In genomic region chr3:107855710-107856109, GRCh38 we compare ENCODE assay signal across 8 cellular contexts.
DNase-seq lines count a peak whose midpoint lies in the region; ATAC-seq and TF ChIP-seq lines count a peak whose summit lies in the region.

No MANE protein-coding gene starts in this region.

- DNase-seq in GM12864 (ENCODE audit: low read depth) (no peak), SK-N-DZ (ENCODE audit: low spot score) (peak; percentile 28), left colon (no peak), posterior cingulate gyrus (no peak), NCI-H2227 treated with DMSO at 0.1 percent for 48 hours (lab: John Stamatoyannopoulos, UW) (no peak)
- no peak for DNase-seq in stimulated activated CD4-positive, alpha-beta T cell treated with anti-CD3 and anti-CD28 coated beads, Interleukin-15, amount 100 ng/mL, for 24 hours
- no peak for DNase-seq in effector CD4-positive, alpha-beta T cell

- intact Hi-C loops in left colon (cut with DNase I, micrococcal nuclease): no loop called here
- intact Hi-C loops in posterior cingulate gyrus (cut with DNase I): no loop called here

- peak; percentile 78 for ATAC-seq in HG03354 (IDR thresholded peaks at IDR 0.05; ENCODE audit: poor library complexity, severe bottlenecking, unreplicated experiment)
- ATAC-seq in left colon: peak; percentile 74

- no peak overlapping the region for H3K4me3 ChIP-seq in GM12864 (ENCODE audit: low read depth, low read length)

- TF ChIP-seq CTCF in GM12864 (IDR thresholded peaks at IDR 0.05; ENCODE audit: low read depth, low read length, missing control alignments): peak; percentile 48
